Comparison of ENCODE assay signal across 8 cellular contexts in the genomic region with DNA sequence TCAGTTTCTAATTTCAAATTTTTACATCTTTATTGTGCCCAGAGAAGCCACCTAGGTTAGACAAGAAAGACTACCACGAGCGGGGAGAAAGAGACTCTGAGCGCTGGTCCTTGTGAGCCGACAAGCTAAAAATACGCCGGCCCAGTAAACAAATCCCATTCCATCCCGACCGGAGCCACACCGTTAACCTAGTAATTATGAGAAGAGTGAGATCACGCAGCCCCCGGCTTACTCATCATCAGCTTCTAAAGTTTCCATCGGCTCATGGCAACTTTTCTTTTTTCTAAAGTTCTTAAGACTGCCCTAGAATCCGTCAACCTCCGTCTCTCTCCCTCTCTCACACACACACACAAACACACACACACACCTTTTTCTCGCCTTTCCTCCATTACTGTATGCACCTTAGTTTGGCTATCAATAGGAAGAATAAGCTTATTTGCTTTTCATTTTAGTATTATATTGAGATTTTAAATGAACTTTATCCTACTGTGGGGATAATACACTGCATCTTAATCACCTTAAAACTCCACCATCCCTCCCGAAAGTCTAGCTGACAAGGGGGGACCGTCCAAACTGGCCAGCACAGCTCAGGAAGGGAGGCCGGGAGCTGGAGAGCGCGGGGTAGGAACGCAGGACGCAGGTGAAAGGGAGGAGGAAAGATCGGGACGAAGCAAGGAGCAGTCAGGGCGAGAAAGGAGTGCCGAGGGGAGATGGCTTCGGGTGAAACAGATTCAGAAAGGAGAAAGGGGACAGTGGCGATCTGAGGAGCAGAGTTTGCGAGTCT. TPM values are rescaled to one million over a fixed set of nuclear protein-coding genes. Genes with fewer than 3 reads are reported as not detected.
DNase-seq lines count a peak whose midpoint lies in the region; ATAC-seq and TF ChIP-seq lines count a peak whose summit lies in the region.

No MANE protein-coding gene starts in this region.

- peaks cover 7 to 12% of the 10 kb centered on the region in 2 donors for H3K36me3 Mint-ChIP-seq in activated T-cell treated with anti-CD3 and anti-CD28 coated beads, Interleukin-2, amount 50 U/mL, for 72 hours (ENCODE audit: insufficient read depth in 2 of 2)
- no peaks in the 10 kb centered on the region for H3K36me3 Mint-ChIP-seq in natural killer cell
- H3K36me3 Mint-ChIP-seq in stimulated activated naive CD8-positive, alpha-beta T cell treated with anti-CD3 and anti-CD28 coated beads, Interleukin-15, Interleukin-2, amounts not matched to agents 100 ng/mL and 50 ng/mL, for 24 hours (ENCODE audit: low read depth): peaks cover 31% of the 10 kb centered on the region

- H3K9me3 Mint-ChIP-seq in activated T-cell treated with anti-CD3 and anti-CD28 coated beads, Interleukin-2, amount 50 U/mL, for 72 hours: no peaks in the 10 kb centered on the region
- no peaks in the 10 kb centered on the region for H3K9me3 Mint-ChIP-seq in natural killer cell
- no peaks in the 10 kb centered on the region for H3K9me3 Mint-ChIP-seq in stimulated activated naive CD8-positive, alpha-beta T cell treated with anti-CD3 and anti-CD28 coated beads, Interleukin-15, Interleukin-2, amounts not matched to agents 100 ng/mL and 50 ng/mL, for 24 hours

- intact Hi-C loops in natural killer cell (cut with micrococcal nuclease): loop anchor here (5.0 kb wide), 1 partner anchor 58 kb away; a partner anchor contains a TSS

- peak overlapping the region; percentile 100 for H3K4me3 ChIP-seq in GM12864 (ENCODE audit: low read depth, low read length)

- H3K27me3 Mint-ChIP-seq in activated T-cell treated with anti-CD3 and anti-CD28 coated beads, Interleukin-2, amount 50 U/mL, for 72 hours (ENCODE audit: low read depth): no peaks in the 10 kb centered on the region
- H3K27me3 Mint-ChIP-seq in natural killer cell (ENCODE audit: low read depth in 2 of 2): no peaks in the 10 kb centered on the region
- peaks cover 5% of the 10 kb centered on the region for H3K27me3 Mint-ChIP-seq in stimulated activated naive CD8-positive, alpha-beta T cell treated with anti-CD3 and anti-CD28 coated beads, Interleukin-15, Interleukin-2, amounts not matched to agents 100 ng/mL and 50 ng/mL, for 24 hours

- H3K4me1 Mint-ChIP-seq in activated T-cell treated with anti-CD3 and anti-CD28 coated beads, Interleukin-2, amount 50 U/mL, for 72 hours (ENCODE audit: low read depth): peaks cover 39% of the 10 kb centered on the region
- peaks cover 35 to 43% of the 10 kb centered on the region in 2 donors for H3K4me1 Mint-ChIP-seq in natural killer cell
- peaks cover 50% of the 10 kb centered on the region for H3K4me1 Mint-ChIP-seq in stimulated activated naive CD8-positive, alpha-beta T cell treated with anti-CD3 and anti-CD28 coated beads, Interleukin-15, Interleukin-2, amounts not matched to agents 100 ng/mL and 50 ng/mL, for 24 hours (ENCODE audit: low read depth)

- ATAC-seq in HG03097 (IDR thresholded peaks at IDR 0.05; ENCODE audit: low FRiP score, unreplicated experiment) (peak; percentile 14), natural killer cell (peak; percentile 3 to 48 (median 10))
- ATAC-seq in activated T-cell treated with anti-CD3 and anti-CD28 coated beads, Interleukin-2, amount 50 U/mL, for 72 hours (replicated peaks in 1 of 2): peak; percentile 71

- no peak for DNase-seq in GM12864 (ENCODE audit: low read depth)
- DNase-seq in OCI-M1 (lab: John Stamatoyannopoulos, UW): peak; percentile 73
- DNase-seq in activated T-cell treated with anti-CD3 and anti-CD28 coated beads, Interleukin-2, amount 50 U/mL, for 72 hours: peak; percentile 71 to 76
- peak; percentile 84 for DNase-seq in fibroblast of peridontal ligament (ENCODE audit: extremely low read depth)
- peak; percentile 16 for DNase-seq in natural killer cell
- no peak for DNase-seq in AML-193 (lab: John Stamatoyannopoulos, UW)

- H3K4me3 Mint-ChIP-seq in activated T-cell treated with anti-CD3 and anti-CD28 coated beads, Interleukin-2, amount 50 U/mL, for 72 hours: peak overlapping the region; percentile 94 to 97
- peak overlapping the region; percentile 98 for H3K4me3 Mint-ChIP-seq in natural killer cell
- H3K4me3 Mint-ChIP-seq in stimulated activated naive CD8-positive, alpha-beta T cell treated with anti-CD3 and anti-CD28 coated beads, Interleukin-15, Interleukin-2, amounts not matched to agents 100 ng/mL and 50 ng/mL, for 24 hours: peak overlapping the region; percentile 99

- no peak for TF ChIP-seq CTCF in GM12864 (IDR thresholded peaks at IDR 0.05; ENCODE audit: low read depth, low read length, missing control alignments)
- no peak for TF ChIP-seq CTCF in natural killer cell (IDR thresholded peaks at IDR 0.05)

- peak overlapping the region; percentile 99 for H3K27ac Mint-ChIP-seq in activated T-cell treated with anti-CD3 and anti-CD28 coated beads, Interleukin-2, amount 50 U/mL, for 72 hours
- peak overlapping the region; percentile 79 to 96 for H3K27ac Mint-ChIP-seq in natural killer cell
- peak overlapping the region; percentile 97 for H3K27ac Mint-ChIP-seq in stimulated activated naive CD8-positive, alpha-beta T cell treated with anti-CD3 and anti-CD28 coated beads, Interleukin-15, Interleukin-2, amounts not matched to agents 100 ng/mL and 50 ng/mL, for 24 hours

RNA-seq across cellular contexts. Expression of a gene that starts 0.7 kb away (rescaled TPM):
- 10 to 100 TPM; 30.3 to 34.8 TPM for total RNA-seq in activated T-cell treated with anti-CD3 and anti-CD28 coated beads, Interleukin-2, amount 50 U/mL, for 72 hours
- 10 to 100 TPM; 10.6 to 19.6 (median 12.3) TPM for total RNA-seq in natural killer cell

RNA-seq across cellular contexts. Expression of a gene that starts 57.8 kb away (rescaled TPM):
- 10 to 100 TPM; 32.4 to 35.4 TPM for total RNA-seq in activated T-cell treated with anti-CD3 and anti-CD28 coated beads, Interleukin-2, amount 50 U/mL, for 72 hours
- 10 to 100 TPM; 28.8 to 41.1 (median 33.0) TPM for total RNA-seq in natural killer cell

Comparison
In these comparisons a context has a peak if more than half of its experiments do, and no peak if none do; other contexts are left out.
1. DNase-seq: peak in OCI-M1 (single experiment), activated T-cell treated with anti-CD3 and anti-CD28 coated beads, Interleukin-2, amount 50 U/mL, for 72 hours (2 of 2), fibroblast of peridontal ligament (single experiment) and natural killer cell (single experiment); none in GM12864 (single experiment) and AML-193 (0 of 2).
2. ATAC-seq: peak in every context shown above with its lines; median percentile 71 in activated T-cell treated with anti-CD3 and anti-CD28 coated beads, Interleukin-2, amount 50 U/mL, for 72 hours; 14 in HG03097; 10 in natural killer cell.
3. Peak in every context shown above with its lines, with median percentiles within 50 percentile points of each other: H3K27ac Mint-ChIP-seq and H3K4me3 Mint-ChIP-seq.